In the genomic region with DNA sequence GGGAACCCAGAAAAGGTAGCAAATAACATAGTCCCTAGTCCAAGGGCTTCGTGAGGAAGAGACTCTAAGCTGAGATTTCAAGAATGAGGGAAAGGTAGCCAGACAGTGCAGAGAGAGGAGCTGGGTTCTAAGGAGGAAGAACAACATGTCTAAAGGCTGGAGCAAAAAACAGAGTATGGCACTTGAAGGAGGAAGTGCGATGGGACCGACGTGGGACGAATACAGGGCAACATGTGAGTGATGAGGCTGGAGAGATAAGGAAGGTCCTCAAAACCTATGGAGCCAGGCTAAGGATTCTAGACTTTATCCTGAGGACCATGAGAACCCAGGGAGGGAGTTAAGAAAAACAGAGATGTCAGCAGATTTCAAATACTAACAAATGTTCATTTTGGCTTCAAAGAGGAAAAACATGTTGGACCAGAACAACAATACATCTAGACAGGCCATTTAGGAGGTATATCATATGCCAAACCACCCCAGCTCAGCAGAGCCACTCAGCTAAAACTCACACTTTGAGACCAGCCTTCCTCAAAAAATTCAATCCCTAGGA, we compare ENCODE assay signal across 28 cellular contexts. TPM values are rescaled to one million over a fixed set of nuclear protein-coding genes. Genes with fewer than 3 reads are reported as not detected.
DNase-seq lines count a peak whose midpoint lies in the region; ATAC-seq, FAIRE-seq and TF ChIP-seq lines count a peak whose summit lies in the region.
"Had no signal": no experiment of that assay in that cellular context is flagged by ENCODE, and none has a peak within 500 bp of the region (broad histone marks: within the 10 kb centered on the region; RNA-seq: fewer than 3 reads in every experiment).

No MANE protein-coding gene starts in this region.

- intact Hi-C loops in CD14-positive monocyte (cut with micrococcal nuclease) (no loop called here), Caco-2 (cut with micrococcal nuclease; ENCODE audit: unreplicated experiment) (no loop called here)

- peaks cover 0 to 2% (median 0%) of the 10 kb centered on the region in 3 donors for H3K27me3 Mint-ChIP-seq in CD14-positive monocyte (ENCODE audit: low read depth in 3 of 3)
- no peaks in the 10 kb centered on the region for H3K27me3 Mint-ChIP-seq in Caco-2 (ENCODE audit: insufficient read depth, unreplicated experiment)
- H3K27me3 Mint-ChIP-seq in astrocyte (ENCODE audit: low read depth, unreplicated experiment), result no peaks in the 10 kb centered on the region
- H3K27me3 Mint-ChIP-seq: natural killer cell treated with Interleukin-12 subunit alpha and Interleukin-12 subunit beta and Interleukin-15 and Interleukin-18, amount 100 ng/mL, for 72 hours had no signal

- no peak for ATAC-seq in HG03159 (IDR thresholded peaks at IDR 0.05; ENCODE audit: unreplicated experiment)
- ATAC-seq: gastroesophageal sphincter; natural killer cell treated with Interleukin-12 subunit alpha and Interleukin-12 subunit beta and Interleukin-15 and Interleukin-18, amount 100 ng/mL, for 72 hours had no signal

- DNase-seq in CD14-positive monocyte (ENCODE audit: low spot score), result no peak
- no peak for DNase-seq in Caco-2
- no peak for DNase-seq in astrocyte (ENCODE audit: low read depth)
- DNase-seq in GM10266 (ENCODE audit: extremely low spot score), result no peak
- DNase-seq in NCI-H748 treated with DMSO at 0.1 percent for 48 hours (lab: John Stamatoyannopoulos, UW), result no peak
- DNase-seq: activated CD4-positive, alpha-beta T cell treated with anti-CD3 and anti-CD28 coated beads for 48 hours; activated CD8-positive, alpha-beta memory T cell treated with anti-CD3 and anti-CD28 coated beads for 24 hours; DMS79 treated with DMSO at 0.1 percent for 48 hours; effector CD4-positive, alpha-beta T cell; GF-D8; GM23248; kidney glomerular epithelial cell; NCI-H1092; NCI-H1694; NCI-H446; NCI-H774; ovary; SIG-M5; stimulated activated naive CD4-positive, alpha-beta T cell treated with Interleukin-2 at 50 U/mL for 16 hours had no signal

- peaks cover 4% of the 10 kb centered on the region for H4K20me1 ChIP-seq in astrocyte (ENCODE audit: insufficient read depth, low read length)

- H3K27ac Mint-ChIP-seq in CD14-positive monocyte (peak overlapping the region in 4 of 7 donors; percentile 33 to 73 (median 66)), Caco-2 (ENCODE audit: unreplicated experiment) (peak overlapping the region; percentile 43), astrocyte (ENCODE audit: unreplicated experiment) (peak overlapping the region; percentile 93)

- FAIRE-seq in astrocyte (lab: Jason Lieb, UNC), result no peak
- FAIRE-seq: RCC 7860 had no signal

- POLR2A ChIA-PET in Caco-2 (lab: Charles Lee), result no interaction called here

- H3K36me3 ChIP-seq in Caco-2 (ENCODE audit: control insufficient read depth, insufficient read depth, low read length) (no peaks in the 10 kb centered on the region), astrocyte (ENCODE audit: insufficient read depth, low read length) (no peaks in the 10 kb centered on the region), neutrophil (peaks cover 24% of the 10 kb centered on the region)
- H3K36me3 ChIP-seq: gastroesophageal sphincter, ovary had no signal

- CTCF ChIA-PET in Caco-2 (lab: Charles Lee), result no interaction called here

- H3K9me3 Mint-ChIP-seq in CD14-positive monocyte (no peaks in the 10 kb centered on the region), Caco-2 (ENCODE audit: unreplicated experiment) (no peaks in the 10 kb centered on the region), astrocyte (ENCODE audit: unreplicated experiment) (no peaks in the 10 kb centered on the region)
- H3K9me3 Mint-ChIP-seq: natural killer cell treated with Interleukin-12 subunit alpha and Interleukin-12 subunit beta and Interleukin-15 and Interleukin-18, amount 100 ng/mL, for 72 hours had no signal

- peaks cover 49 to 60% of the 10 kb centered on the region in 2 donors for H3K36me3 Mint-ChIP-seq in CD14-positive monocyte
- no peaks in the 10 kb centered on the region for H3K36me3 Mint-ChIP-seq in Caco-2 (ENCODE audit: insufficient read depth, unreplicated experiment)
- H3K36me3 Mint-ChIP-seq in astrocyte (ENCODE audit: low read depth, unreplicated experiment), result peaks cover 30% of the 10 kb centered on the region

- H3K4me3 Mint-ChIP-seq in CD14-positive monocyte (no peak overlapping the region), Caco-2 (ENCODE audit: unreplicated experiment) (no peak overlapping the region), astrocyte (ENCODE audit: unreplicated experiment) (peak overlapping the region; percentile 70)
- H3K4me3 Mint-ChIP-seq: natural killer cell treated with Interleukin-12 subunit alpha and Interleukin-12 subunit beta and Interleukin-15 and Interleukin-18, amount 100 ng/mL, for 72 hours had no signal

- no peaks in the 10 kb centered on the region for H3K27me3 ChIP-seq in Caco-2 (replicated peaks; ENCODE audit: control insufficient read depth, insufficient read depth, low read length)
- no peaks in the 10 kb centered on the region for H3K27me3 ChIP-seq in astrocyte (ENCODE audit: insufficient read depth, low read length)
- H3K27me3 ChIP-seq in neutrophil, result no peaks in the 10 kb centered on the region
- H3K27me3 ChIP-seq: gastroesophageal sphincter, hepatocyte, ovary had no signal

- no peak overlapping the region for H3K9ac ChIP-seq in astrocyte (ENCODE audit: low read length)
- H3K9ac ChIP-seq: GM23248 had no signal

- BruUV-seq in Caco-2 (replicated peaks; lab: Mats Ljungman, UMichigan), result no TSS peak

- H3K9me3 ChIP-seq in Caco-2, result no peaks in the 10 kb centered on the region
- H3K9me3 ChIP-seq in astrocyte (ENCODE audit: insufficient read depth, low read depth, low read length), result no peaks in the 10 kb centered on the region
- H3K9me3 ChIP-seq in neutrophil, result no peaks in the 10 kb centered on the region
- H3K9me3 ChIP-seq: gastroesophageal sphincter, ovary had no signal

- H3K4me1 Mint-ChIP-seq in CD14-positive monocyte, result peaks cover 45% of the 10 kb centered on the region
- H3K4me1 Mint-ChIP-seq in Caco-2 (ENCODE audit: low read depth, unreplicated experiment), result peaks cover 33% of the 10 kb centered on the region
- H3K4me1 Mint-ChIP-seq in astrocyte (ENCODE audit: low read depth, unreplicated experiment), result peaks cover 87% of the 10 kb centered on the region

- H3K4me3 ChIP-seq in Caco-2 (ENCODE audit: low read depth, low read length), result no peak overlapping the region
- H3K4me3 ChIP-seq in astrocyte (ENCODE audit: insufficient read depth, low read depth, low read length), result no peak overlapping the region
- H3K4me3 ChIP-seq in neutrophil (ENCODE audit: low read depth in 1 of 2, low read length in 1 of 2), result no peak overlapping the region
- H3K4me3 ChIP-seq: gastroesophageal sphincter, GM23248, hepatocyte, lung, ovary, skin epidermis had no signal

- no peak overlapping the region for H3K27ac ChIP-seq in astrocyte (ENCODE audit: low read depth, low read length)
- H3K27ac ChIP-seq in neutrophil, result peak overlapping the region; percentile 41
- H3K27ac ChIP-seq: gastroesophageal sphincter, GM23248, hepatocyte, ovary, skin epidermis, VCaP had no signal

- H2AFZ ChIP-seq in astrocyte (ENCODE audit: low read depth, low read length), result no peak overlapping the region
- H2AFZ ChIP-seq: GM23248, hepatocyte had no signal

- peaks cover 78% of the 10 kb centered on the region for H3K79me2 ChIP-seq in astrocyte (ENCODE audit: insufficient read depth, low read length)

- TF ChIP-seq CTCF in CD14-positive monocyte (IDR thresholded peaks at IDR 0.05) (no peak), Caco-2 (IDR thresholded peaks at IDR 0.05; ENCODE audit: insufficient read depth in 1 of 2, low read depth in 1 of 2, low read length in 1 of 2, severe bottlenecking in 1 of 2, unreplicated experiment in 1 of 2) (no peak), astrocyte (IDR thresholded peaks at IDR 0.05; ENCODE audit: insufficient read depth, low read depth, low read length) (no peak), neutrophil (IDR thresholded peaks at IDR 0.05) (no peak), GM10266 (IDR thresholded peaks at IDR 0.05; ENCODE audit: control insufficient read depth, insufficient read depth, low read depth, missing control alignments) (no peak)

- H3K4me1 ChIP-seq in Caco-2, result peaks cover 6% of the 10 kb centered on the region
- H3K4me1 ChIP-seq in astrocyte (ENCODE audit: insufficient read depth, low read length), result peaks cover 59% of the 10 kb centered on the region
- H3K4me1 ChIP-seq in neutrophil (ENCODE audit: control insufficient read depth in 1 of 2, insufficient read depth in 1 of 2, low read depth in 1 of 2, low read length in 1 of 2), result peaks cover 10 to 24% of the 10 kb centered on the region in 2 experiments

- no peak overlapping the region for H3K4me2 ChIP-seq in astrocyte (ENCODE audit: low read length)
- H3K4me2 ChIP-seq: hepatocyte had no signal

RNA-seq across cellular contexts. Expression of gene ATXN1, which starts 17.5 kb away (rescaled TPM):
- polyA plus RNA-seq in CD14-positive monocyte, result 10 to 100 TPM in 1 of 2 donors, 1 to 10 TPM in 1; 8.8 to 10.9 TPM
- total RNA-seq in Caco-2 (2022) (14.2 and 15.2 TPM in 2 replicates), astrocyte (68.3 and 70.9 TPM in 2 replicates)

Comparison
In these comparisons a context has a peak if more than half of its experiments do, and no peak if none do; other contexts are left out.
1. H3K27ac Mint-ChIP-seq: peak in every context shown above with its lines; median percentile 93 in astrocyte; 66 in CD14-positive monocyte; 43 in Caco-2.